ENCODE assay signal across 28 cellular contexts in the genomic region with DNA sequence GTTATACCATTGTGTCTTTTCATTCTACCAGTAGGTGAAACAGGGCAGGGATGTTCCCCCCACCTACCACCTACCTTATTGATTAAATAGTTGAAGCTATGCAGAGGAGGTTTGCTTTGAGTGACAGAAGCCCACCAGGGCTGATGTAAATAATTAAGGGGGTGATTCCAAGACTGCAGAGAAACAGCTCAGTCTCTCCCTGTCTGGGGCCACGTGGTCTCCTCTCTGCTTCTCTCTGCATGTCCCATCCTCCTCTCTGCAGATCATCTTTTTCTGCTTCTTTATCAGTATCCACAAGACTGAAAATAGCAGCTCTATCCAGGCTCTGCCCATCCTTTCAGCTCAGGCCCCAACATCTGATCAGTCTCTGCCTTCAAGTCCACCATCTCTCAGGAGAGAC.
"Had no signal": no experiment of that assay in that cellular context is flagged by ENCODE, and none has a peak within 500 bp of the region (broad histone marks: within the 10 kb centered on the region; RNA-seq: fewer than 3 reads in every experiment).

No MANE protein-coding gene starts in this region.

- DNase-seq: activated CD4-positive, alpha-beta T cell treated with anti-CD3 and anti-CD28 coated beads for 48 hours; activated CD4-positive, alpha-beta T cell treated with anti-CD3 and anti-CD28 coated beads, Interleukin-2, amount 50 U/mL, for 1 hour; activated CD4-positive, alpha-beta T cell treated with anti-CD3 and anti-CD28 coated beads, Interleukin-2, amount 50 U/mL, for 48 hours; activated CD8-positive, alpha-beta memory T cell treated with anti-CD3 and anti-CD28 coated beads for 24 hours; activated CD8-positive, alpha-beta T cell treated with anti-CD3 and anti-CD28 coated beads for 36 hours; activated effector memory CD4-positive, alpha-beta T cell treated with Interleukin-2 at 50 U/mL for 16 hours; activated gamma-delta T cell treated with Interleukin-2 at 50 U/mL for 16 hours; activated naive CD4-positive, alpha-beta T cell treated with anti-CD3 and anti-CD28 coated beads, Interleukin-2, amount 50 U/mL, for 16 hours; activated naive CD4-positive, alpha-beta T cell treated with Interleukin-2 at 50 U/mL for 16 hours; activated T-cell treated with anti-CD3 and anti-CD28 coated beads, Interleukin-2, amount 50 U/mL, for 4 hours; amniotic stem cell; anterior cingulate cortex; central memory CD4-positive, alpha-beta T cell; cerebellar nuclear complex; colonic mucosa; effector CD8-positive, alpha-beta T cell; esophagus squamous epithelium; foreskin melanocyte; heart right ventricle; T-cell; T1000 had no signal

- H3K36me3 Mint-ChIP-seq: activated naive CD8-positive, alpha-beta T cell; T-cell; WTC11 had no signal

- H3K4me1 ChIP-seq: colonic mucosa had no signal

- H3K9me3 Mint-ChIP-seq: activated CD8-positive, alpha-beta T cell treated with anti-CD3 and anti-CD28 coated beads for 36 hours; activated T-cell treated with anti-CD3 and anti-CD28 coated beads, Interleukin-2, amount 50 U/mL, for 4 hours; activated T-helper 17 cell treated with anti-CD3 and anti-CD28 coated beads, Interleukin-2, amount 50 U/mL, for 72 hours; T-cell; T-helper 1 cell treated with Interleukin-12 subunit alpha and Interleukin-12 subunit beta and Interleukin-4 antibody, amounts not matched to agents 30 μg/mL and 1 μg/mL, for 36 hours; WTC11 had no signal

- H3K4me3 ChIP-seq: colonic mucosa, esophagus squamous epithelium, gastroesophageal sphincter, heart right ventricle had no signal

- H3K4me3 Mint-ChIP-seq: activated CD8-positive, alpha-beta T cell treated with anti-CD3 and anti-CD28 coated beads for 36 hours; activated naive CD8-positive, alpha-beta T cell; activated T-cell treated with anti-CD3 and anti-CD28 coated beads, Interleukin-2, amount 50 U/mL, for 4 hours; activated T-helper 17 cell treated with anti-CD3 and anti-CD28 coated beads, Interleukin-2, amount 50 U/mL, for 72 hours; T-cell; T-helper 1 cell treated with Interleukin-12 subunit alpha and Interleukin-12 subunit beta and Interleukin-4 antibody, amounts not matched to agents 30 μg/mL and 1 μg/mL, for 36 hours; WTC11 had no signal

- H3K36me3 ChIP-seq: colonic mucosa, esophagus squamous epithelium had no signal

- H3K27me3 ChIP-seq: colonic mucosa, heart right ventricle had no signal

- H3K4me1 Mint-ChIP-seq: activated T-helper 17 cell treated with anti-CD3 and anti-CD28 coated beads, Interleukin-2, amount 50 U/mL, for 72 hours; T-cell; WTC11 had no signal

- H3K27ac Mint-ChIP-seq: activated CD8-positive, alpha-beta T cell treated with anti-CD3 and anti-CD28 coated beads for 36 hours; activated naive CD8-positive, alpha-beta T cell; activated T-helper 17 cell treated with anti-CD3 and anti-CD28 coated beads, Interleukin-2, amount 50 U/mL, for 72 hours; T-cell; T-helper 1 cell treated with Interleukin-12 subunit alpha and Interleukin-12 subunit beta and Interleukin-4 antibody, amounts not matched to agents 30 μg/mL and 1 μg/mL, for 36 hours; WTC11 had no signal

- H3K27ac ChIP-seq: colonic mucosa, epithelial cell of prostate, esophagus squamous epithelium, gastroesophageal sphincter, VCaP had no signal

- H3K9me3 ChIP-seq: colonic mucosa, esophagus squamous epithelium, gastroesophageal sphincter, heart right ventricle had no signal
